Comparison of ENCODE assay signal across 8 cellular contexts in genomic region chr1:204411451-204412245, GRCh38. TPM values are rescaled to one million over a fixed set of nuclear protein-coding genes. Genes with fewer than 3 reads are reported as not detected.
DNase-seq lines count a peak whose midpoint lies in the region; ATAC-seq and TF ChIP-seq lines count a peak whose summit lies in the region.

Gene PPP1R15B (minus strand): TSS chr1:204411817. CDS start chr1:204411411, 406 bp downstream.

- H3K9me3 Mint-ChIP-seq in Calu3 (ENCODE audit: low read depth, unreplicated experiment) (no peaks in the 10 kb centered on the region), endothelial cell (ENCODE audit: unreplicated experiment) (no peaks in the 10 kb centered on the region)

- peak; percentile 82 for ATAC-seq in GM21447 (IDR thresholded peaks at IDR 0.05; ENCODE audit: unreplicated experiment)

- CTCF ChIA-PET in Calu3 (lab: Charles Lee), result interaction anchor here (4.7 kb wide), 1 partner anchor 13 kb away, joined by 30 read pairs; no protein-coding TSS in a partner anchor

- H3K36me3 ChIP-seq in OCI-LY3 (replicated peaks; ENCODE audit: low read depth, low read length), result peaks cover 38% of the 10 kb centered on the region

- H3K4me1 Mint-ChIP-seq in Calu3 (ENCODE audit: low read depth, unreplicated experiment) (peaks cover 24% of the 10 kb centered on the region), endothelial cell (ENCODE audit: unreplicated experiment) (peaks cover 6% of the 10 kb centered on the region)

- intact Hi-C loops in Calu3 (cut with micrococcal nuclease; ENCODE audit: unreplicated experiment), result no loop called here

- no peaks in the 10 kb centered on the region for H3K27me3 Mint-ChIP-seq in Calu3 (ENCODE audit: unreplicated experiment)
- H3K27me3 Mint-ChIP-seq in endothelial cell (ENCODE audit: unreplicated experiment), result peaks cover 11% of the 10 kb centered on the region

- H3K79me2 ChIP-seq in OCI-LY3 (ENCODE audit: low read length), result peaks cover 52% of the 10 kb centered on the region

- H3K4me1 ChIP-seq in OCI-LY3 (ENCODE audit: low read length), result peaks cover 6% of the 10 kb centered on the region; the same call in 1 of the 2 replicates

- H3K36me3 Mint-ChIP-seq in Calu3 (ENCODE audit: insufficient read depth, unreplicated experiment), result peaks cover 72% of the 10 kb centered on the region
- peaks cover 8% of the 10 kb centered on the region for H3K36me3 Mint-ChIP-seq in endothelial cell (ENCODE audit: low read depth, unreplicated experiment)

- DNase-seq in Calu3 (peak; percentile 99), HuH-7 (ENCODE audit: low spot score) (peak; percentile 88), endothelial cell (ENCODE audit: low spot score) (peak; percentile 97), midbrain (lab: John Stamatoyannopoulos, UW) (peak; percentile 98)
- DNase-seq in activated CD8-positive, alpha-beta memory T cell treated with anti-CD3 and anti-CD28 coated beads, Interleukin-2, amount 50 U/mL, for 48 hours, result peak; percentile 98
- DNase-seq in stimulated activated CD8-positive, alpha-beta memory T cell treated with anti-CD3 and anti-CD28 coated beads, Interleukin-2, amount 100 ng/mL, for 1 hour (ENCODE audit: low read depth in 2 of 2), result peak; percentile 96

- H3K27ac Mint-ChIP-seq in Calu3 (ENCODE audit: unreplicated experiment) (peak within 1 kb of the TSS; percentile 97), endothelial cell (ENCODE audit: unreplicated experiment) (peak within 1 kb of the TSS; percentile 100)

- H2AFZ ChIP-seq in OCI-LY3 (ENCODE audit: low read depth, low read length), result peak within 1 kb of the TSS; percentile 59

- no peaks in the 10 kb centered on the region for H3K9me3 ChIP-seq in OCI-LY3 (ENCODE audit: insufficient read depth, low read length)

- H3K27ac ChIP-seq in OCI-LY3 (ENCODE audit: low read length), result peak within 1 kb of the TSS; percentile 85

- H3K4me3 ChIP-seq in OCI-LY3 (ENCODE audit: low read length), result peak within 1 kb of the TSS; percentile 81

- H3K27me3 ChIP-seq in OCI-LY3 (ENCODE audit: low read depth, low read length), result no peaks in the 10 kb centered on the region

- TSS peak; percentile 52 for BruUV-seq in Calu3 (replicated peaks; lab: Mats Ljungman, UMichigan)

- TF ChIP-seq CTCF in Calu3 (IDR thresholded peaks at IDR 0.05; ENCODE audit: unreplicated experiment) (no peak), OCI-LY3 (IDR thresholded peaks at IDR 0.05; ENCODE audit: low read depth, low read length) (no peak), endothelial cell (IDR thresholded peaks at IDR 0.05; ENCODE audit: unreplicated experiment) (no peak)

- H3K9ac ChIP-seq in OCI-LY3 (ENCODE audit: low read length), result peak within 1 kb of the TSS; percentile 90

- H3K4me2 ChIP-seq in OCI-LY3 (ENCODE audit: low read length), result peak within 1 kb of the TSS; percentile 86

- H3K4me3 Mint-ChIP-seq in Calu3 (ENCODE audit: low read depth, unreplicated experiment) (peak within 1 kb of the TSS; percentile 96), endothelial cell (ENCODE audit: unreplicated experiment) (peak within 1 kb of the TSS; percentile 99)

- peaks cover 42% of the 10 kb centered on the region for H4K20me1 ChIP-seq in OCI-LY3 (ENCODE audit: insufficient read depth, low read length)

RNA-seq across cellular contexts. Expression of gene PPP1R15B, which starts in this region (rescaled TPM):
- 65.2 and 68.8 TPM in 2 replicates for total RNA-seq in Calu3 (2022)
- total RNA-seq in endothelial cell (ENCODE audit: unreplicated experiment), result 43.2 TPM

Comparison
In these comparisons a context has a peak if more than half of its experiments do, and no peak if none do; other contexts are left out.
1. Peak in every context shown above with its lines: DNase-seq, ATAC-seq, H3K4me3 ChIP-seq and H3K27ac ChIP-seq.